Comparison of ENCODE assay signal across 8 cellular contexts in the genomic region with DNA sequence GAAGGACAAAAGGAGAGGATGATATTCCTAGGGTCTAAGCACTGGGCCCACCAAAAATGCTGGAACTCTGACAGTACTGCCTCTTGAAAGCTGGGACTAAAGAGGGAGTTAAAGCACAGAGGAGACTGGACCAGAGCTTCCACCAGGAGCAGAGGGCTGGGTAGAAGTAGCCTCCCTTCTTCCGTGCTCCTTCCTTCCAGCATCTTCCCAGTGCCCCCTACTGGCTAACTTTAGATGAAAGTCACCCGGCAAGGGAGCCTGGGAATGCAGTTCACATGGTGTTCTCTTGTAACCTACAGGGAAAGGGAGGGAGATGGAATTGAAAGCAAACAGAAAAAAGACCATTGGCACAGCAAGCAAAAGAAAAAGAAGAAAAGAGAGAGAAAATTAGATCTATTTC.
DNase-seq lines count a peak whose midpoint lies in the region; ATAC-seq and TF ChIP-seq lines count a peak whose summit lies in the region.

No MANE protein-coding gene starts in this region.

- H2AFZ ChIP-seq in IMR-90 (replicated peaks; ENCODE audit: low read length, poor library complexity) = peak overlapping the region; percentile 84

- H4K8ac ChIP-seq in IMR-90 (ENCODE audit: low read depth in 2 of 2, low read length in 2 of 2) = peak overlapping the region in 1 of 2 experiments; percentile 72; a peak in 2 of 4 replicates

- H2AK5ac ChIP-seq in IMR-90 (ENCODE audit: low read depth, low read length) = no peak overlapping the region

- in situ Hi-C loops in IMR-90 (cut with MboI; ENCODE audit: low sequenced_read_pairs) = no loop called here

- H3K4me1 Mint-ChIP-seq in activated T-cell treated with anti-CD3 and anti-CD28 coated beads, Interleukin-2, amount 50 U/mL, for 4 hours (ENCODE audit: low read depth) = no peaks in the 10 kb centered on the region

- peak; percentile 69 for ATAC-seq in GM19328 (IDR thresholded peaks at IDR 0.05; ENCODE audit: unreplicated experiment)
- ATAC-seq in IMR-90 (ENCODE audit: low read depth) = peak; percentile 64
- ATAC-seq in activated T-cell treated with anti-CD3 and anti-CD28 coated beads, Interleukin-2, amount 50 U/mL, for 4 hours = no peak

- H3K4me1 ChIP-seq in IMR-90 (ENCODE audit: control insufficient read depth, insufficient read depth, low read length) = peaks cover 13% of the 10 kb centered on the region
- peaks cover 0 to 7% of the 10 kb centered on the region in 2 donors for H3K4me1 ChIP-seq in right atrium auricular region
- peaks cover 0 to 12% (median 0%) of the 10 kb centered on the region in 4 donors for H3K4me1 ChIP-seq in tibial nerve

- H3K9me1 ChIP-seq in IMR-90 (ENCODE audit: insufficient read depth, low read length) = 0 out of 2 replicates have a peak, but pooled peaks cover 4% of the 10 kb centered on the region

- H3K18ac ChIP-seq in IMR-90 (ENCODE audit: low read depth, low read length) = peak overlapping the region; percentile 95; the same call in 1 of the 2 replicates

- intact Hi-C loops in IMR-90 (cut with micrococcal nuclease) = loop anchor here (1.0 kb wide), 3 partner anchors 359 to 509 kb away; no protein-coding TSS in a partner anchor

- H4K5ac ChIP-seq in IMR-90 (ENCODE audit: low read depth, low read length) = peak overlapping the region; percentile 94; the same call in 1 of the 2 replicates

- H3K36me3 ChIP-seq in IMR-90 (ENCODE audit: control insufficient read depth, insufficient read depth, low read length) (no peaks in the 10 kb centered on the region), WERI-Rb-1 (no peaks in the 10 kb centered on the region), right atrium auricular region (no peaks in the 10 kb centered on the region), tibial nerve (no peaks in the 10 kb centered on the region)

- no peak for TF ChIP-seq EP300 in tibial nerve (IDR thresholded peaks at IDR 0.05)

- TF ChIP-seq CTCF in IMR-90 (conservative IDR thresholded peaks at IDR 0.05; ENCODE audit: low read depth, low read length) = peak; percentile 69
- peak; percentile 84 for TF ChIP-seq CTCF in WERI-Rb-1 (IDR thresholded peaks at IDR 0.05; ENCODE audit: low read depth, low read length)
- peak; percentile 38 to 65 for TF ChIP-seq CTCF in right atrium auricular region (IDR thresholded peaks at IDR 0.05)
- TF ChIP-seq CTCF in tibial nerve (IDR thresholded peaks at IDR 0.05) = peak in 4 of 5 experiments; percentile 13 to 38 (median 28)

- H3K56ac ChIP-seq in IMR-90 (ENCODE audit: extremely low read depth, insufficient read depth, low read length) = peak overlapping the region; percentile 29; the same call in 1 of the 2 replicates

- H2BK5ac ChIP-seq in IMR-90 (ENCODE audit: low read depth, low read length, poor library complexity, severe bottlenecking) = peak overlapping the region; percentile 69

- peak overlapping the region; percentile 69; the same call in 1 of the 2 replicates for H4K91ac ChIP-seq in IMR-90 (ENCODE audit: insufficient read depth, low read depth, low read length)

- H3K27ac ChIP-seq in IMR-90 (ENCODE audit: insufficient read depth, low read length) (no peak overlapping the region), WERI-Rb-1 (no peak overlapping the region), right atrium auricular region (no peak overlapping the region), tibial nerve (no peak overlapping the region)

- no peak overlapping the region for H3K4me3 Mint-ChIP-seq in activated T-cell treated with anti-CD3 and anti-CD28 coated beads, Interleukin-2, amount 50 U/mL, for 4 hours

- H3K9me3 ChIP-seq in IMR-90 (ENCODE audit: control insufficient read depth, insufficient read depth, low read length) = no peaks in the 10 kb centered on the region
- no peaks in the 10 kb centered on the region for H3K9me3 ChIP-seq in WERI-Rb-1 (ENCODE audit: severe bottlenecking)
- no peaks in the 10 kb centered on the region for H3K9me3 ChIP-seq in right atrium auricular region
- no peaks in the 10 kb centered on the region for H3K9me3 ChIP-seq in tibial nerve

- BruUV-seq in IMR-90 (replicated peaks; lab: Mats Ljungman, UMichigan) = no TSS peak

- H3K79me1 ChIP-seq in IMR-90 (ENCODE audit: low read depth in 1 of 2, low read length in 2 of 2) = no peaks in the 10 kb centered on the region

- TF ChIP-seq RAD21 in IMR-90 (IDR thresholded peaks at IDR 0.05; ENCODE audit: low read length) = peak; percentile 75

- H3K4ac ChIP-seq in IMR-90 (ENCODE audit: low read depth, low read length) = peak overlapping the region; percentile 84

- no CpG with 5 or more reads among the region's 2 CpGs for WGBS in IMR-90 (ENCODE audit: extremely low coverage in 2 of 2, insufficient read length in 1 of 2), 2 experiments
- WGBS in tibial nerve, 2 donors = 54 to 59% methylated on average over 2 of the region's 2 CpGs

- DNase-seq in DMS53 (lab: John Stamatoyannopoulos, UW) = peak; percentile 75
- DNase-seq in IMR-90 = peak; percentile 77
- DNase-seq in WERI-Rb-1 = peak; percentile 74
- no peak for DNase-seq in right atrium auricular region (ENCODE audit: low spot score)
- DNase-seq in tibial nerve (ENCODE audit: low spot score in 2 of 2) = peak in 1 of 2 donors; percentile 34
- no peak for DNase-seq in activated T-cell treated with anti-CD3 and anti-CD28 coated beads, Interleukin-2, amount 50 U/mL, for 4 hours
- DNase-seq in NCI-H128 (lab: John Stamatoyannopoulos, UW; ENCODE audit: unreplicated experiment) = no peak

- no peak overlapping the region for H3K9ac ChIP-seq in IMR-90 (ENCODE audit: low read depth, low read length)

- no peak overlapping the region for H3K4me2 ChIP-seq in IMR-90 (ENCODE audit: low read depth, low read length)

- CTCF ChIA-PET in IMR-90 (lab: Yijun Ruan, JAX) = interaction anchor here (0.6 to 1.4 kb wide), 10 partner anchors 22 to 509 kb away, joined by 3 to 7 read pairs (median 4); no protein-coding TSS in a partner anchor

- H3K27me3 ChIP-seq in IMR-90 (ENCODE audit: control insufficient read depth, insufficient read depth, low read length) (no peaks in the 10 kb centered on the region), WERI-Rb-1 (ENCODE audit: insufficient read depth, low read depth, severe bottlenecking) (no peaks in the 10 kb centered on the region), right atrium auricular region (no peaks in the 10 kb centered on the region), tibial nerve (no peaks in the 10 kb centered on the region)

- POLR2A ChIA-PET in IMR-90 (lab: Charles Lee; ENCODE audit: unreplicated experiment) = no interaction called here

- peaks cover 1% of the 10 kb centered on the region for H3K27me3 Mint-ChIP-seq in activated T-cell treated with anti-CD3 and anti-CD28 coated beads, Interleukin-2, amount 50 U/mL, for 4 hours (ENCODE audit: low read depth)

- TF ChIP-seq POLR2A in IMR-90 (IDR thresholded peaks at IDR 0.05; ENCODE audit: low read depth, low read length) = no peak
- no peak for TF ChIP-seq POLR2A in tibial nerve (IDR thresholded peaks at IDR 0.05)

- no peak overlapping the region for H3K4me3 ChIP-seq in IMR-90 (ENCODE audit: insufficient read depth, low read depth, low read length)
- no peak overlapping the region for H3K4me3 ChIP-seq in WERI-Rb-1 (ENCODE audit: low read depth, low read length)
- H3K4me3 ChIP-seq in right atrium auricular region = no peak overlapping the region
- H3K4me3 ChIP-seq in tibial nerve = no peak overlapping the region

- peak overlapping the region; percentile 95 for H2BK120ac ChIP-seq in IMR-90 (ENCODE audit: low read depth, low read length)

- no peak overlapping the region for H2AK9ac ChIP-seq in IMR-90 (replicated peaks; ENCODE audit: low read depth, low read length, poor library complexity)

- H3K14ac ChIP-seq in IMR-90 (replicated peaks; ENCODE audit: low read depth, low read length) = peak overlapping the region; percentile 71; the same call in 1 of the 2 replicates

- no peak overlapping the region for H3K23ac ChIP-seq in IMR-90 (ENCODE audit: low read depth, low read length)

- dilution Hi-C loops in IMR-90 (cut with HindIII; ENCODE audit: low sequenced_read_pairs, unreplicated experiment) = no loop called here

- H2BK20ac ChIP-seq in IMR-90 (ENCODE audit: low read depth, low read length) = peak overlapping the region; percentile 90

- no peaks in the 10 kb centered on the region for H4K20me1 ChIP-seq in IMR-90 (ENCODE audit: insufficient read depth, low read length)

- H2BK15ac ChIP-seq in IMR-90 (ENCODE audit: low read depth, low read length) = peak overlapping the region; percentile 46; the same call in 1 of the 3 replicates

- H3K36me3 Mint-ChIP-seq in activated T-cell treated with anti-CD3 and anti-CD28 coated beads, Interleukin-2, amount 50 U/mL, for 4 hours (ENCODE audit: insufficient read depth) = no peaks in the 10 kb centered on the region

- no peaks in the 10 kb centered on the region for H3K9me3 Mint-ChIP-seq in activated T-cell treated with anti-CD3 and anti-CD28 coated beads, Interleukin-2, amount 50 U/mL, for 4 hours

TF ChIP-seq in IMR-90, 13 proteins besides CTCF, POLR2A, EP300 and RAD21:
- TF ChIP-seq SMC3 (IDR thresholded peaks at IDR 0.05; ENCODE audit: low read depth, low read length) (peak; percentile 68), CHD1 (IDR thresholded peaks at IDR 0.05; ENCODE audit: low read depth, low read length) (no peak), RCOR1 (IDR thresholded peaks at IDR 0.05; ENCODE audit: insufficient replicate concordance, low read length) (no peak), BHLHE40 (IDR thresholded peaks at IDR 0.05; ENCODE audit: low read depth, low read length) (no peak), MAFK (IDR thresholded peaks at IDR 0.05; ENCODE audit: low read depth, low read length) (no peak), FOS (IDR thresholded peaks at IDR 0.05; ENCODE audit: low read depth, low read length) (no peak), MXI1 (IDR thresholded peaks at IDR 0.05; ENCODE audit: borderline replicate concordance, low read depth, low read length) (no peak)

Comparison
In these comparisons a context has a peak if more than half of its experiments do, and no peak if none do; other contexts are left out.
1. DNase-seq: peak in DMS53 (single experiment), IMR-90 (single experiment) and WERI-Rb-1 (single experiment); none in right atrium auricular region (single experiment), activated T-cell treated with anti-CD3 and anti-CD28 coated beads, Interleukin-2, amount 50 U/mL, for 4 hours (single experiment) and NCI-H128 (single experiment).
2. ATAC-seq: peak in GM19328 (single experiment) and IMR-90 (single experiment); none in activated T-cell treated with anti-CD3 and anti-CD28 coated beads, Interleukin-2, amount 50 U/mL, for 4 hours (0 of 2).
3. CTCF ChIP-seq: peak in every context shown above with its lines; median percentile 84 in WERI-Rb-1; 69 in IMR-90; 52 in right atrium auricular region; 28 in tibial nerve.